11 cellular contexts compared by ENCODE assay signal in the genomic region with DNA sequence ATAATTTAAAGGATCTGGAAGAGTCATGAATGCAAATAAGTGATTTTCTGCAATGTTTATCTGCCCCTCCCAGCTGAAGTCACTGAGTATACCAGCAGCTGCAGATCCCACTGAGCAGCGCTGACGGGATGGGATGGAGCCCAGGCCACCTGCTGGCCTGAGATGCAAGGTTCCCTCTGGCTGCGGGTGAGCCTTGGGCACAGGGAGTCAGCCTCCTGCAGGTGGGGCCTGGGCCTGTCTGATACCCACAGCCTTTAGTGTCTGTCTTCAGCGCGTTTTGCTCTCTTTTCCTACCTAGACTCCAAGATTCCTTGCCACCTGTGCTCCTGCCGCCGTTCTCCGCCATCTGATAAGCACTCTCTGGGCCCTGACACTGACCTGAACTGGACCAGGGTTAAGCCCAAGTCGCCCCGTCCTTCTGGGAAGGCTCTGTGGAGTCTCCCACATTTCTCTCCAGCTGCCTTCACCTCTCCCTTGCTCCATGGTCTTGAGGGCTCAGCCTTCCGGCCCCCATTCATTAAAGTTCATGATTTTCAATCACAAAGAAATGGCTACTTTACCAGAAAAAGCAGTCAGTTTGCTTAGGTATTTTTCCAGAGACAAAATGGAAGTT.
DNase-seq lines count a peak whose midpoint lies in the region; ATAC-seq and TF ChIP-seq lines count a peak whose summit lies in the region.
"Had no signal": no experiment of that assay in that cellular context is flagged by ENCODE, and none has a peak within 500 bp of the region (broad histone marks: within the 10 kb centered on the region; RNA-seq: fewer than 3 reads in every experiment).

No MANE protein-coding gene starts in this region.

- no peaks in the 10 kb centered on the region for H3K9me3 Mint-ChIP-seq in type B pancreatic cell

- no peaks in the 10 kb centered on the region for H3K36me3 ChIP-seq in Panc1 (ENCODE audit: control insufficient read depth, insufficient read depth, low read length)
- no peaks in the 10 kb centered on the region for H3K36me3 ChIP-seq in gastrocnemius medialis

- H3K27ac Mint-ChIP-seq in type B pancreatic cell = no peak overlapping the region
- H3K27ac Mint-ChIP-seq: B cell had no signal

- H3K9me3 ChIP-seq in Panc1 (ENCODE audit: control insufficient read depth, insufficient read depth, low read depth, low read length) = no peaks in the 10 kb centered on the region
- H3K9me3 ChIP-seq in gastrocnemius medialis = no peaks in the 10 kb centered on the region

- H3K27ac ChIP-seq in Panc1 (ENCODE audit: low read length) (peak overlapping the region; percentile 8; the same call in 1 of the 2 replicates), gastrocnemius medialis (no peak overlapping the region)
- H3K27ac ChIP-seq: parathyroid adenoma had no signal

- DNase-seq in NCI-H82 (lab: John Stamatoyannopoulos, UW) (peak; percentile 9), NCI-H82 treated with DMSO at 0.1 percent for 48 hours (lab: John Stamatoyannopoulos, UW; ENCODE audit: unreplicated experiment) (no peak), Panc1 (ENCODE audit: low read depth, low spot score) (no peak), fibroblast of mammary gland (ENCODE audit: low read depth) (peak; percentile 18), type B pancreatic cell (ENCODE audit: extremely low spot score, unreplicated experiment) (no peak), gastrocnemius medialis (no peak), NCI-H187 treated with DMSO at 0.1 percent for 48 hours (lab: John Stamatoyannopoulos, UW) (no peak)
- DNase-seq in activated CD8-positive, alpha-beta memory T cell treated with anti-CD3 and anti-CD28 coated beads, Interleukin-2, amount 50 U/mL, for 4 hours = no peak
- DNase-seq: activated effector memory CD4-positive, alpha-beta T cell treated with anti-CD3 and anti-CD28 coated beads, Interleukin-2, amount 50 U/mL, for 16 hours had no signal

- intact Hi-C loops in Panc1 (cut with micrococcal nuclease; ENCODE audit: unreplicated experiment) (loop anchor here (10.0 kb wide), 1 partner anchor 222 kb away; a partner anchor contains a TSS), gastrocnemius medialis (cut with DNase I; ENCODE audit: low total_unique reads) (loop anchor here (10.0 kb wide), 1 partner anchor 222 kb away; a partner anchor contains a TSS)

- no peak overlapping the region for H3K4me3 ChIP-seq in Panc1 (ENCODE audit: low read depth in 2 of 2, low read length in 2 of 2)
- no peak overlapping the region for H3K4me3 ChIP-seq in fibroblast of mammary gland (ENCODE audit: control insufficient read depth, low read depth, low read length)
- no peak overlapping the region for H3K4me3 ChIP-seq in gastrocnemius medialis

- no peak for TF ChIP-seq POLR2A in gastrocnemius medialis (IDR thresholded peaks at IDR 0.05)

- POLR2A ChIA-PET in Panc1 (lab: Charles Lee) = no interaction called here

- peaks cover 26% of the 10 kb centered on the region for H3K4me1 Mint-ChIP-seq in type B pancreatic cell (ENCODE audit: unreplicated experiment)
- H3K4me1 Mint-ChIP-seq: B cell had no signal

- H3K27me3 ChIP-seq in Panc1 (ENCODE audit: control insufficient read depth, insufficient read depth, low read length) (no peaks in the 10 kb centered on the region), gastrocnemius medialis (no peaks in the 10 kb centered on the region)

- peaks cover 16% of the 10 kb centered on the region for H3K27me3 Mint-ChIP-seq in type B pancreatic cell
- H3K27me3 Mint-ChIP-seq: B cell had no signal

- CTCF ChIA-PET in Panc1 (lab: Charles Lee) = no interaction called here

- ATAC-seq in Panc1 (peak; percentile 96), gastrocnemius medialis (no peak)

- H3K4me1 ChIP-seq in Panc1 (ENCODE audit: control insufficient read depth, insufficient read depth, low read length) (peaks cover 17% of the 10 kb centered on the region), gastrocnemius medialis (no peaks in the 10 kb centered on the region)
- H3K4me1 ChIP-seq: parathyroid adenoma had no signal

- BruUV-seq in Panc1 (replicated peaks; lab: Mats Ljungman, UMichigan) = no TSS peak

- peak; percentile 74 for TF ChIP-seq CTCF in Panc1 (IDR thresholded peaks at IDR 0.05)
- TF ChIP-seq CTCF in fibroblast of mammary gland (conservative IDR thresholded peaks at IDR 0.05; ENCODE audit: control insufficient read depth, insufficient read depth, low read depth, low read length) = peak; percentile 13
- peak; percentile 60 for TF ChIP-seq CTCF in type B pancreatic cell (conservative IDR thresholded peaks at IDR 0.05)
- TF ChIP-seq CTCF in gastrocnemius medialis (IDR thresholded peaks at IDR 0.05 in 4 of 5, conservative IDR thresholded peaks at IDR 0.05 in 1 of 5) = no peak

- H3K4me3 Mint-ChIP-seq in type B pancreatic cell = no peak overlapping the region
- H3K4me3 Mint-ChIP-seq: B cell had no signal

- H3K36me3 Mint-ChIP-seq in type B pancreatic cell = no peaks in the 10 kb centered on the region

- in situ Hi-C loops in Panc1 (cut with HindIII; ENCODE audit: low pct_unique_long_range_greater_than_20kb, low sequenced_read_pairs) = no loop called here
- in situ Hi-C loops in gastrocnemius medialis (cut with MboI; ENCODE audit: low sequenced_read_pairs in 4 of 4) = no loop called here

Comparison
In these comparisons a context has a peak if more than half of its experiments do, and no peak if none do; other contexts are left out.
1. DNase-seq: peak in NCI-H82 (single experiment) and fibroblast of mammary gland (single experiment); none in NCI-H82 treated with DMSO at 0.1 percent for 48 hours (single experiment), Panc1 (single experiment), type B pancreatic cell (single experiment), gastrocnemius medialis (0 of 2), activated CD8-positive, alpha-beta memory T cell treated with anti-CD3 and anti-CD28 coated beads, Interleukin-2, amount 50 U/mL, for 4 hours (single experiment) and NCI-H187 treated with DMSO at 0.1 percent for 48 hours (single experiment).
2. CTCF ChIP-seq: peak in Panc1 (single experiment), fibroblast of mammary gland (single experiment) and type B pancreatic cell (single experiment); none in gastrocnemius medialis (0 of 5).